Comparison of ENCODE assay signal across 18 cellular contexts in genomic region chr6:77340331-77340730, GRCh38.
"Had no signal": no experiment of that assay in that cellular context is flagged by ENCODE, and none has a peak within 500 bp of the region (broad histone marks: within the 10 kb centered on the region; RNA-seq: fewer than 3 reads in every experiment).

No MANE protein-coding gene starts in this region.

- ATAC-seq: esophagus mucosa; naive thymus-derived CD4-positive, alpha-beta T cell; stimulated activated effector memory CD8-positive, alpha-beta T cell treated with anti-CD3 and anti-CD28 coated beads, Interleukin-12 subunit alpha, Interleukin-12 subunit beta, amount 100 ng/mL, for 72 hours; stimulated activated naive CD8-positive, alpha-beta T cell treated with anti-CD3 and anti-CD28 coated beads, Interleukin-15, Interleukin-2, amounts not matched to agents 100 U/mL and 50 U/mL, for 24 hours had no signal

- H3K4me3 ChIP-seq: dorsolateral prefrontal cortex, suprapubic skin, thyroid gland, uterus had no signal

- H3K4me1 ChIP-seq: suprapubic skin, thyroid gland, uterus had no signal

- H3K27me3 ChIP-seq: dorsolateral prefrontal cortex, neutrophil, suprapubic skin, thyroid gland, uterus had no signal

- FAIRE-seq: frontal cortex had no signal

- DNase-seq: cortex of kidney; dorsolateral prefrontal cortex; effector CD8-positive, alpha-beta T cell; immature natural killer cell; left cardiac atrium; mammary epithelial cell; naive thymus-derived CD4-positive, alpha-beta T cell; nephron progenitor cell; stimulated activated CD4-positive, alpha-beta T cell treated with anti-CD3 and anti-CD28 coated beads, Interleukin-4, amount 100 ng/mL, for 1 hour; stimulated activated CD8-positive, alpha-beta memory T cell treated with anti-CD3 and anti-CD28 coated beads, Interleukin-4, amount 100 ng/mL, for 48 hours; stimulated activated naive CD8-positive, alpha-beta T cell treated with anti-CD3 and anti-CD28 coated beads, Interleukin-15, Interleukin-2, amounts not matched to agents 100 U/mL and 50 U/mL, for 24 hours; thyroid gland; uterus had no signal

- H3K27ac ChIP-seq: dorsolateral prefrontal cortex, neutrophil, suprapubic skin, thyroid gland, uterus had no signal

- H3K36me3 ChIP-seq: neutrophil, suprapubic skin, thyroid gland, uterus had no signal

- H3K9me3 ChIP-seq: neutrophil, thyroid gland, uterus had no signal
